In genomic region chr1:939511-940107, GRCh38 we compare ENCODE assay signal across 1 cellular context.
TF ChIP-seq lines count a peak whose summit lies in the region.

No MANE protein-coding gene starts in this region.

TF ChIP-seq in H1, 55 proteins besides CTCF, POLR2A, EP300 and RAD21:
- no peak for TF ChIP-seq KDM5A (IDR thresholded peaks at IDR 0.05; ENCODE audit: low read length)
- no peak for TF ChIP-seq HDAC2 (IDR thresholded peaks at IDR 0.05; ENCODE audit: borderline replicate concordance in 1 of 2, low read depth in 2 of 2, low read length in 2 of 2)
- TF ChIP-seq NANOG (IDR thresholded peaks at IDR 0.05; ENCODE audit: insufficient read depth, low read depth, low read length, poor library complexity, severe bottlenecking): no peak
- no peak for TF ChIP-seq TEAD4 (IDR thresholded peaks at IDR 0.05; ENCODE audit: low read depth, low read length)
- no peak for TF ChIP-seq SIRT6 (IDR thresholded peaks at IDR 0.05; ENCODE audit: low read length)
- no peak for TF ChIP-seq CBX5 (IDR thresholded peaks at IDR 0.05; ENCODE audit: low read depth, low read length)
- TF ChIP-seq, protein P1, sequence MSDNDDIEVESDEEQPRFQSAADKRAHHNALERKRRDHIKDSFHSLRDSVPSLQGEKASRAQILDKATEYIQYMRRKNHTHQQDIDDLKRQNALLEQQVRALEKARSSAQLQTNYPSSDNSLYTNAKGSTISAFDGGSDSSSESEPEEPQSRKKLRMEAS (IDR thresholded peaks at IDR 0.05): no peak
- no peak for TF ChIP-seq ASH2L (IDR thresholded peaks at IDR 0.05; ENCODE audit: low read length)
- TF ChIP-seq KDM4A (IDR thresholded peaks at IDR 0.05; ENCODE audit: low read depth, low read length, severe bottlenecking): no peak
- no peak for TF ChIP-seq BRCA1 (IDR thresholded peaks at IDR 0.05; ENCODE audit: low read depth, low read length)
- no peak for TF ChIP-seq GABPA (IDR thresholded peaks at IDR 0.05; ENCODE audit: borderline replicate concordance, insufficient read depth, low read length)
- TF ChIP-seq TBP (IDR thresholded peaks at IDR 0.05; ENCODE audit: low read depth, low read length): no peak
- TF ChIP-seq SAP30 (IDR thresholded peaks at IDR 0.05; ENCODE audit: insufficient read depth, insufficient replicate concordance, low read length): no peak
- no peak for TF ChIP-seq FOSL1 (IDR thresholded peaks at IDR 0.05; ENCODE audit: insufficient read depth, low read depth, low read length)
- TF ChIP-seq SP1 (IDR thresholded peaks at IDR 0.05; ENCODE audit: low read depth, low read length): no peak
- TF ChIP-seq JUN (IDR thresholded peaks at IDR 0.05; ENCODE audit: low read depth, low read length): no peak
- TF ChIP-seq POLR2AphosphoS5 (IDR thresholded peaks at IDR 0.05; ENCODE audit: low read depth, low read length): no peak
- TF ChIP-seq GTF2F1 (IDR thresholded peaks at IDR 0.05; ENCODE audit: borderline replicate concordance, low read depth, low read length): no peak
- no peak for TF ChIP-seq TAF7 (optimal IDR thresholded peaks at IDR 0.05; ENCODE audit: borderline replicate concordance, low read depth, low read length)
- TF ChIP-seq RFX5 (IDR thresholded peaks at IDR 0.05; ENCODE audit: borderline replicate concordance, low read depth, low read length): no peak
